In the genomic region with DNA sequence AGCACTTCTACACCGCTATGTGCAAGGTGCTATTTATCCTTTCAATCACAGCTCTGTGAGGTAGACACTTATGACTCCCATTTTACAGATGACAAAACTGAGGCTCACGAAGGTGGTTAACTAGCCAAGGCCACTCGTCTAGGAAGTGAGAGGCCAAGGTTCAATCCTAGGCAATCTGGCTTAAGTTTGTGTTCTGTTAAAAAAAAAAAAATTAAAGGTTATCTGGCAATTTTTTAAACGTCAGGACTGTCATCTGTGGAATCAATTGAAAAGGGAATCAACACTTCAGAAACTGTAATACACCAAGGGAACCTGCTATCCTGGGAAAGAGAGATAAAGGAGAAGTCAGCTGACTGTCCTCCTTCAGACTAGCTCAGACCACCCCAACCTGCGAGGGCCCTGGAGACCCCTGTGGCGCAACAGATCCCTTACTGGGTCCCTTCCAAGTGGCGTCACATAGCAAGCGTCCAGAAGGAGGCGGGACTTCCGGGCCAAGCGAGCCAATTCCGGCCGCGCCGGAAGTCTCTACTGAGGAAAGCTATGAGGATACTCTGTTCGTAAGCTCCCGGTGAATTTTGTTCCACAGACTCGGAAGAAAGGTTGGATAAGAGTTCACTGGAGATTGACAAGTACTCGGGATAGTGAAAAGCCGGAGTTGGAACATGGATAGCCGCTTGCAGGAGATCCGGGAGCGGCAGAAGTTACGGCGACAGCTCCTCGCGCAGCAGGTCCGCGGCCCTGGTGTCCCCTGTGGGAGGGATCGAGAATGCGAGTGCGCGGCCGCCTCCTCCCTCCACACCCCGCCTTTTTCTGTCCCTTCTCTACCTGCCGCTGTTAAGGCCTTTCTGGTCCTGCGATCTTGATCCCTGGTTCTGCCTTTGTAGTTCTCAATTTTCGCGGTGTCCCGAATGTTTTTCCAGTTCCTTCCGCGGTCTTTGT, we compare ENCODE assay signal across 8 cellular contexts. TPM values are rescaled to one million over a fixed set of nuclear protein-coding genes. Genes with fewer than 3 reads are reported as not detected.
DNase-seq lines count a peak whose midpoint lies in the region; FAIRE-seq and TF ChIP-seq lines count a peak whose summit lies in the region.

Gene METTL14, plus strand, starts transcription at position 520 of the 939 bp plus-strand sequence. Its CDS starts 143 bp downstream, at position 663.

- peaks cover 15 to 16% of the 10 kb centered on the region in 2 experiments for H3K4me1 Mint-ChIP-seq in H9

- no peaks in the 10 kb centered on the region for H3K27me3 Mint-ChIP-seq in H9 (ENCODE audit: low read depth)

- H3K27me3 ChIP-seq in H9 (ENCODE audit: insufficient read depth, low read length), result no peaks in the 10 kb centered on the region
- H3K27me3 ChIP-seq in MG63, result no peaks in the 10 kb centered on the region
- no peaks in the 10 kb centered on the region for H3K27me3 ChIP-seq in SJSA1 (replicated peaks)
- no peaks in the 10 kb centered on the region for H3K27me3 ChIP-seq in neuronal stem cell (ENCODE audit: control insufficient read depth in 3 of 3, insufficient read depth in 3 of 3, low read depth in 1 of 3, low read length in 3 of 3)

- H3K14ac ChIP-seq in H9 (ENCODE audit: insufficient read depth, low read length) (no peak within 1 kb of the TSS), neuronal stem cell (ENCODE audit: low read length) (no peak within 1 kb of the TSS)

- H3T11ph ChIP-seq in H9 (ENCODE audit: low read length), result no peak within 1 kb of the TSS

- H3K27ac ChIP-seq in H9 (ENCODE audit: insufficient read length, low read depth, low read length), result no peak within 1 kb of the TSS
- peak within 1 kb of the TSS; percentile 35 for H3K27ac ChIP-seq in SJSA1
- peak within 1 kb of the TSS; percentile 66 for H3K27ac ChIP-seq in neuronal stem cell (replicated peaks; ENCODE audit: low read length)

- H2AK5ac ChIP-seq in H9 (ENCODE audit: insufficient read length, low read length), result no peak within 1 kb of the TSS
- H2AK5ac ChIP-seq in neuronal stem cell (ENCODE audit: low read depth, low read length), result no peak within 1 kb of the TSS

- no CpG with 5 or more reads among the region's 42 CpGs for WGBS in H9 (ENCODE audit: extremely low coverage, insufficient read length, low lambda C conversion rate)
- no CpG with 5 or more reads among the region's 42 CpGs for WGBS in neuronal stem cell (ENCODE audit: extremely low coverage in 2 of 2, insufficient read length in 2 of 2, insufficient replicate concordance in 1 of 2), 2 donors

- H3K23ac ChIP-seq in H9 (ENCODE audit: insufficient read length, low read depth, low read length) (no peak within 1 kb of the TSS), neuronal stem cell (ENCODE audit: low read depth, low read length, poor library complexity) (no peak within 1 kb of the TSS)

- peak; percentile 95 for FAIRE-seq in G401.6 (lab: Jason Lieb, UNC)
- FAIRE-seq in frontal cortex (lab: Jason Lieb, UNC), result no peak

- peaks cover 7% of the 10 kb centered on the region; the same call in 1 of the 2 replicates for H3K79me2 ChIP-seq in H9 (ENCODE audit: insufficient read depth, low read length)

- no peak within 1 kb of the TSS for H2BK20ac ChIP-seq in H9 (ENCODE audit: low read depth, low read length, poor library complexity, severe bottlenecking)

- peaks cover 6 to 17% (median 12%) of the 10 kb centered on the region in 3 experiments; a peak in 6 of 7 replicates for H3K36me3 Mint-ChIP-seq in H9 (ENCODE audit: insufficient read depth in 1 of 3, low read depth in 3 of 3)

- no peaks in the 10 kb centered on the region for H3K79me1 ChIP-seq in H9 (ENCODE audit: insufficient read depth, low read depth, low read length, poor library complexity, severe bottlenecking)
- no peaks in the 10 kb centered on the region for H3K79me1 ChIP-seq in neuronal stem cell (ENCODE audit: low read depth, low read length)

- H3K4me2 ChIP-seq in H9 (ENCODE audit: insufficient read depth, insufficient read length, low read length) (peak within 1 kb of the TSS; percentile 71), neuronal stem cell (ENCODE audit: insufficient read depth, low read length, poor library complexity, severe bottlenecking) (peak within 1 kb of the TSS; percentile 48)

- H2AFZ ChIP-seq in H9 (ENCODE audit: low read length) (no peak within 1 kb of the TSS), neuronal stem cell (ENCODE audit: low read length) (peak within 1 kb of the TSS; percentile 93)

- TF ChIP-seq CTCF in H9 (conservative IDR thresholded peaks at IDR 0.05), result no peak
- no peak for TF ChIP-seq CTCF in subcutaneous adipose tissue (IDR thresholded peaks at IDR 0.05; ENCODE audit: low read depth)

- H3K9me3 ChIP-seq in H9 (ENCODE audit: control insufficient read depth, low read depth, low read length), result no peaks in the 10 kb centered on the region
- H3K9me3 ChIP-seq in MG63, result no peaks in the 10 kb centered on the region
- H3K9me3 ChIP-seq in SJSA1 (replicated peaks), result no peaks in the 10 kb centered on the region
- no peaks in the 10 kb centered on the region for H3K9me3 ChIP-seq in neuronal stem cell (replicated peaks in 1 of 2; ENCODE audit: control insufficient read depth in 2 of 2, insufficient read depth in 1 of 2, low read depth in 1 of 2, low read length in 2 of 2)

- H3K23me2 ChIP-seq in H9 (ENCODE audit: insufficient read length, low read depth, low read length, poor library complexity, severe bottlenecking), result no peaks in the 10 kb centered on the region

- no peak within 1 kb of the TSS for H4K5ac ChIP-seq in H9 (ENCODE audit: insufficient read length, low read depth, low read length)

- H3K4me3 ChIP-seq in MG63 (peak within 1 kb of the TSS; percentile 71), SJSA1 (peak within 1 kb of the TSS; percentile 63), neuronal stem cell (ENCODE audit: low read length in 2 of 2) (peak within 1 kb of the TSS; percentile 68 to 90)

- H2BK120ac ChIP-seq in H9 (ENCODE audit: low read depth, low read length, poor library complexity, severe bottlenecking) (no peak within 1 kb of the TSS), neuronal stem cell (ENCODE audit: low read depth, low read length) (no peak within 1 kb of the TSS)

- H3K27ac Mint-ChIP-seq in H9, result peak within 1 kb of the TSS; percentile 92 to 99 (median 98)

- H3K18ac ChIP-seq in H9 (ENCODE audit: insufficient read length, low read depth, low read length) (no peak within 1 kb of the TSS), neuronal stem cell (ENCODE audit: low read length) (peak within 1 kb of the TSS; percentile 87)

- peaks cover 4% of the 10 kb centered on the region; the same call in 1 of the 2 replicates for H3K36me3 ChIP-seq in MG63
- H3K36me3 ChIP-seq in SJSA1, result peaks cover 11% of the 10 kb centered on the region
- peaks cover 3 to 30% of the 10 kb centered on the region in 2 donors for H3K36me3 ChIP-seq in neuronal stem cell (replicated peaks in 1 of 2; ENCODE audit: control insufficient read depth in 2 of 2, insufficient read depth in 2 of 2, low read length in 2 of 2)

- no peaks in the 10 kb centered on the region for H4K20me1 ChIP-seq in H9 (ENCODE audit: control insufficient read depth, insufficient read depth, insufficient read length)

- no peak within 1 kb of the TSS for H3K4ac ChIP-seq in H9 (ENCODE audit: low read depth, low read length)
- no peak within 1 kb of the TSS for H3K4ac ChIP-seq in neuronal stem cell (ENCODE audit: low read length)

- H4K8ac ChIP-seq in H9 (replicated peaks; ENCODE audit: insufficient read length, low read depth, low read length), result no peak within 1 kb of the TSS
- no peak within 1 kb of the TSS for H4K8ac ChIP-seq in neuronal stem cell (ENCODE audit: low read depth, low read length)

- no peaks in the 10 kb centered on the region for H3K9me3 Mint-ChIP-seq in H9

- no peak within 1 kb of the TSS for H2BK12ac ChIP-seq in H9 (ENCODE audit: insufficient read length, low read depth, low read length)
- H2BK12ac ChIP-seq in neuronal stem cell (ENCODE audit: low read length), result no peak within 1 kb of the TSS

- H4K91ac ChIP-seq in H9 (ENCODE audit: insufficient read length, low read depth, low read length) (no peak within 1 kb of the TSS), neuronal stem cell (ENCODE audit: low read depth, low read length, poor library complexity) (no peak within 1 kb of the TSS)

- 0 out of 2 replicates have a peak, but pooled peaks cover 3% of the 10 kb centered on the region for H3K4me1 ChIP-seq in H9 (ENCODE audit: insufficient read depth, low read length)
- no peaks in the 10 kb centered on the region; the same call in 1 of the 2 replicates for H3K4me1 ChIP-seq in SJSA1 (replicated peaks)
- peaks cover 1 to 5% of the 10 kb centered on the region in 2 donors for H3K4me1 ChIP-seq in neuronal stem cell (ENCODE audit: control insufficient read depth in 2 of 2, insufficient read depth in 1 of 2, low read depth in 1 of 2, low read length in 2 of 2)

- H3K4me3 Mint-ChIP-seq in H9, result peak within 1 kb of the TSS; percentile 96 to 98

- no peak within 1 kb of the TSS for H2BK15ac ChIP-seq in H9 (ENCODE audit: low read depth, low read length)
- H2BK15ac ChIP-seq in neuronal stem cell (ENCODE audit: low read length), result no peak within 1 kb of the TSS

- peak within 1 kb of the TSS; percentile 90 for H3K9ac ChIP-seq in H9 (ENCODE audit: extremely low read depth, insufficient read length, low read length)
- H3K9ac ChIP-seq in neuronal stem cell (ENCODE audit: low read depth, low read length, poor library complexity), result peak within 1 kb of the TSS; percentile 89

- no peak within 1 kb of the TSS for H3K56ac ChIP-seq in H9 (ENCODE audit: insufficient read length, low read depth, low read length)

- no peak within 1 kb of the TSS for H2BK5ac ChIP-seq in H9 (ENCODE audit: insufficient read length, low read length)
- H2BK5ac ChIP-seq in neuronal stem cell (ENCODE audit: low read length), result no peak within 1 kb of the TSS

- DNase-seq in H9 (peak; percentile 97), MG63 (peak; percentile 82), SJSA1 (ENCODE audit: low read depth in 1 of 2, low spot score in 2 of 2) (peak; percentile 89 to 93), frontal cortex (ENCODE audit: low spot score in 2 of 2) (peak; percentile 48 to 79), neuronal stem cell (ENCODE audit: low spot score) (peak; percentile 87)
- peak; percentile 52 to 76 (median 68) for DNase-seq in activated naive CD4-positive, alpha-beta T cell (lab: John Stamatoyannopoulos, UW)

RNA-seq across cellular contexts. Expression of gene METTL14, which starts in this region (rescaled TPM):
- total RNA-seq in H9 (2021), result 52.7 and 53.3 TPM in 2 replicates
- 8.3 and 14.6 TPM in 2 replicates for total RNA-seq in MG63 (2014; rRNA removed; shearing (Covaris generic); ENCODE audit: low replicate concordance)
- 27.0 and 37.0 TPM in 2 replicates for total RNA-seq in SJSA1 (2014; rRNA removed; shearing (Covaris generic))
- 18.8 TPM for total RNA-seq in frontal cortex
- 25.0 TPM for polyA plus RNA-seq in neuronal stem cell (2013, experiment 1 of 2)
- polyA plus RNA-seq in neuronal stem cell (2013, experiment 2 of 2), result 22.3 TPM
- total RNA-seq in subcutaneous adipose tissue, result 10 to 100 TPM; 32.2 to 50.4 (median 39.0) TPM
